15 cellular contexts compared by ENCODE assay signal in genomic region chr6:11021003-11021402, GRCh38. TPM values are rescaled to one million over a fixed set of nuclear protein-coding genes. Genes with fewer than 3 reads are reported as not detected.
DNase-seq lines count a peak whose midpoint lies in the region; ATAC-seq and TF ChIP-seq lines count a peak whose summit lies in the region.
"Had no signal": no experiment of that assay in that cellular context is flagged by ENCODE, and none has a peak within 500 bp of the region (broad histone marks: within the 10 kb centered on the region; RNA-seq: fewer than 3 reads in every experiment).

No MANE protein-coding gene starts in this region.

- H3K4me1 ChIP-seq in SJCRH30, result peaks cover 8% of the 10 kb centered on the region; the same call in 1 of the 2 replicates

- no peak for TF ChIP-seq CTCF in fibroblast of mammary gland (conservative IDR thresholded peaks at IDR 0.05; ENCODE audit: control insufficient read depth, insufficient read depth, low read depth, low read length)
- TF ChIP-seq CTCF in natural killer cell (IDR thresholded peaks at IDR 0.05), result no peak

- H3K36me3 Mint-ChIP-seq in natural killer cell, result no peaks in the 10 kb centered on the region
- H3K36me3 Mint-ChIP-seq: CD8-positive, alpha-beta T cell had no signal

- no peak for DNase-seq in Right ventricle myocardium superior
- DNase-seq in cardiac septum (ENCODE audit: low spot score), result no peak
- peak; percentile 4 to 41 for DNase-seq in SJCRH30
- peak; percentile 16 for DNase-seq in fibroblast of mammary gland (ENCODE audit: low read depth)
- DNase-seq in NCI-H1417 (lab: John Stamatoyannopoulos, UW), result no peak
- no peak for DNase-seq in mucosa of gallbladder (ENCODE audit: low spot score)
- no peak for DNase-seq in natural killer cell
- DNase-seq: ACHN; CD8-positive, alpha-beta T cell; HFFc6; MG63; NCI-H1930 had no signal

- intact Hi-C loops in Right ventricle myocardium superior (cut with DNase I) (no loop called here), cardiac septum (cut with DNase I) (no loop called here), natural killer cell (cut with micrococcal nuclease) (no loop called here)

- peak overlapping the region; percentile 2; the same call in 1 of the 2 replicates for H3K27ac ChIP-seq in SJCRH30
- H3K27ac ChIP-seq: HL-60, KMS-11 had no signal

- H3K27ac Mint-ChIP-seq in natural killer cell, result no peak overlapping the region
- H3K27ac Mint-ChIP-seq: B cell; CD8-positive, alpha-beta T cell; HFFc6 had no signal

- ATAC-seq in Right ventricle myocardium superior (ENCODE audit: poor library complexity) (peak; percentile 55), natural killer cell (no peak)
- ATAC-seq: CD8-positive, alpha-beta T cell had no signal

- no peaks in the 10 kb centered on the region for H3K9me3 ChIP-seq in SJCRH30 (replicated peaks)
- H3K9me3 ChIP-seq: MG63 had no signal

- peaks cover 16 to 40% of the 10 kb centered on the region in 2 donors for H3K27me3 Mint-ChIP-seq in natural killer cell (ENCODE audit: low read depth in 2 of 2)

- no peaks in the 10 kb centered on the region for H3K27me3 ChIP-seq in SJCRH30
- H3K27me3 ChIP-seq: MG63 had no signal

- no peak overlapping the region for H3K4me3 Mint-ChIP-seq in natural killer cell
- H3K4me3 Mint-ChIP-seq: B cell; CD8-positive, alpha-beta T cell; HFFc6 had no signal

- H3K9me3 Mint-ChIP-seq in natural killer cell, result no peaks in the 10 kb centered on the region
- H3K9me3 Mint-ChIP-seq: CD8-positive, alpha-beta T cell; HFFc6 had no signal

- no peaks in the 10 kb centered on the region for H3K4me1 Mint-ChIP-seq in natural killer cell

- H3K36me3 ChIP-seq in SJCRH30, result no peaks in the 10 kb centered on the region
- H3K36me3 ChIP-seq: MG63 had no signal

- H3K4me3 ChIP-seq in SJCRH30 (no peak overlapping the region), fibroblast of mammary gland (ENCODE audit: control insufficient read depth, low read depth, low read length) (no peak overlapping the region)
- H3K4me3 ChIP-seq: MG63 had no signal

RNA-seq across cellular contexts. Expression of gene ELOVL2, which starts 23.1 kb away (rescaled TPM):
- total RNA-seq in Right ventricle myocardium superior, result 1.1 TPM
- total RNA-seq in cardiac septum, result 1.8 TPM
- 18.0 and 21.1 TPM in 2 replicates for total RNA-seq in SJCRH30 (2014; rRNA removed; shearing (Covaris generic))
- total RNA-seq in mucosa of gallbladder, result 0.81 TPM
- total RNA-seq in natural killer cell, result not detected
- total RNA-seq: B cell; CD8-positive, alpha-beta T cell had no signal

Comparison
In these comparisons a context has a peak if more than half of its experiments do, and no peak if none do; other contexts are left out.
1. DNase-seq: peak in SJCRH30 (2 of 2) and fibroblast of mammary gland (single experiment); none in Right ventricle myocardium superior (single experiment), cardiac septum (single experiment), NCI-H1417 (0 of 3), mucosa of gallbladder (single experiment) and natural killer cell (single experiment).